In genomic region chr10:123527122-123527521, GRCh38 we compare ENCODE assay signal across 12 cellular contexts.
"Had no signal": no experiment of that assay in that cellular context is flagged by ENCODE, and none has a peak within 500 bp of the region (broad histone marks: within the 10 kb centered on the region; RNA-seq: fewer than 3 reads in every experiment).

No MANE protein-coding gene starts in this region.

- H3K27me3 ChIP-seq: gastrocnemius medialis, right atrium auricular region, upper lobe of left lung had no signal

- H3K27me3 Mint-ChIP-seq: activated CD4-positive, alpha-beta memory T cell treated with anti-CD3 and anti-CD28 coated beads, Interleukin-2, amount 10 ng/mL, durations not matched to agents 7 days and 5 days had no signal

- H3K4me1 ChIP-seq: gastrocnemius medialis, right atrium auricular region, upper lobe of left lung had no signal

- H3K36me3 ChIP-seq: gastrocnemius medialis, right atrium auricular region, upper lobe of left lung had no signal

- H3K27ac ChIP-seq: gastrocnemius medialis, right atrium auricular region, upper lobe of left lung had no signal

- H3K4me3 ChIP-seq: gastrocnemius medialis, mucosa of descending colon, right atrium auricular region, upper lobe of left lung had no signal

- H3K4me1 Mint-ChIP-seq: activated CD4-positive, alpha-beta memory T cell treated with anti-CD3 and anti-CD28 coated beads, Interleukin-2, amount 10 ng/mL, durations not matched to agents 7 days and 5 days; central memory CD8-positive, alpha-beta T cell had no signal

- H3K27ac Mint-ChIP-seq: activated CD4-positive, alpha-beta memory T cell treated with anti-CD3 and anti-CD28 coated beads, Interleukin-2, amount 10 ng/mL, durations not matched to agents 7 days and 5 days; activated naive CD4-positive, alpha-beta T cell treated with anti-CD3 and anti-CD28 coated beads for 36 hours; naive thymus-derived CD8-positive, alpha-beta T cell; T-helper 2 cell treated with Interferon-gamma antibody and Interleukin-4, amounts not matched to agents 5 μg/mL and 100 μg/mL, for 36 hours had no signal

- H3K9me3 Mint-ChIP-seq: activated CD4-positive, alpha-beta memory T cell treated with anti-CD3 and anti-CD28 coated beads, Interleukin-2, amount 10 ng/mL, durations not matched to agents 7 days and 5 days; T-helper 2 cell treated with Interferon-gamma antibody and Interleukin-4, amounts not matched to agents 5 μg/mL and 100 μg/mL, for 36 hours had no signal

- DNase-seq: activated CD4-positive, alpha-beta memory T cell treated with anti-CD3 and anti-CD28 coated beads, Interleukin-2, amount 10 ng/mL, durations not matched to agents 7 days and 5 days; activated naive CD4-positive, alpha-beta T cell treated with anti-CD3 and anti-CD28 coated beads for 36 hours; effector memory CD4-positive, alpha-beta T cell; gastrocnemius medialis; kidney glomerular epithelial cell; mucosa of descending colon; naive thymus-derived CD8-positive, alpha-beta T cell; small intestine; upper lobe of left lung had no signal

- H3K4me3 Mint-ChIP-seq: activated CD4-positive, alpha-beta memory T cell treated with anti-CD3 and anti-CD28 coated beads, Interleukin-2, amount 10 ng/mL, durations not matched to agents 7 days and 5 days; activated naive CD4-positive, alpha-beta T cell treated with anti-CD3 and anti-CD28 coated beads for 36 hours; central memory CD8-positive, alpha-beta T cell; naive thymus-derived CD8-positive, alpha-beta T cell; T-helper 2 cell treated with Interferon-gamma antibody and Interleukin-4, amounts not matched to agents 5 μg/mL and 100 μg/mL, for 36 hours had no signal

- H3K9me3 ChIP-seq: gastrocnemius medialis, mucosa of descending colon, upper lobe of left lung had no signal
